ENCODE assay signal across 7 cellular contexts in genomic region chr20:36360429-36360828, GRCh38.
"Had no signal": no experiment of that assay in that cellular context is flagged by ENCODE, and none has a peak within 500 bp of the region (broad histone marks: within the 10 kb centered on the region; RNA-seq: fewer than 3 reads in every experiment).

No MANE protein-coding gene starts in this region.

- H3K4me3 Mint-ChIP-seq: IgD-negative memory B cell had no signal

- H3K27ac Mint-ChIP-seq: IgD-negative memory B cell had no signal

- H3K4me3 ChIP-seq: K562 had no signal

- ATAC-seq: K562 had no signal

- DNase-seq: IMR-90, KBM-7, KG1 had no signal

- H3K9ac ChIP-seq: KMS-11 had no signal

- H3K36me3 Mint-ChIP-seq: IgD-negative memory B cell had no signal

- H3K27ac ChIP-seq: HL-60, KMS-11 had no signal

- H3K4me2 ChIP-seq: KMS-11 had no signal
